ENCODE assay signal across 8 cellular contexts in the genomic region with DNA sequence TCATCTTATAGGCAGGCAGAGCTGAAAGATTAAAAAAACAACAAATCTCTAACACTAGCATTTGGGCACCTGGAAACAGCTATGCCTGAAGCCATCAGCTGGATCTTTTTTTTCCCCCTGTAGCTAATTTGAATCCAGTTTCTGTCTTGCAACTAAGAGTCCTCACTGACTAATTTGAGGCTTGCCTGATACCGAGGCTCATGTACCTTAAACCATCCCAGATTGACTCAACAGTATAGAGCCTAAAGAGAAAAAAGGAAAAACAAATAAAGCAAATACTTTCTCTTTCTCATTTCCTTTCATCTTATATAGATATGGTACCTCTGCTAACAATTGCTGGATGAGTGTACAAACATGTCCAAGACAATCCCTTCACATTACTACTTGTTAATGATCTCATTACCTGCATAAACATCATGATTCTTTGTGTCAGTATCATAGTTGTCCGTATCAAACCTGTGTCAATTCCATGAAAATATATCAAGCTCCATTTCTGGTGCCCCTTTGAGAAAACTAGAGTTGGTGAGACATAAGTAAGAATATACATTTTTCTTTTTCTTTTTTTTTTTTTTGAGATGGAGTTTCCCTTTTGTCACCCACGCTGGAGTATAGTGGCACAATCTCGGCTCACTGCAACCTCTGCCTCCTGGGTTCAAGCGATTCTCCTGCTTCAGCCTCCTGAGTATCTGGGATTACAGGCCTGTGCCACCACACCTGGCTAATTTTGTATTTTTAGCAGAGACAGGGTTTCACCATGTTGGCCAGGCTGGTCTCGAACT. TPM values are rescaled to one million over a fixed set of nuclear protein-coding genes. Genes with fewer than 3 reads are reported as not detected.
DNase-seq lines count a peak whose midpoint lies in the region; ATAC-seq, FAIRE-seq and TF ChIP-seq lines count a peak whose summit lies in the region.

No MANE protein-coding gene starts in this region.

- no peak for DNase-seq in activated B cell treated with CpG ODN at 0.5 μM for 24 hours
- peak in 1 of 2 donors; percentile 27 for DNase-seq in trophoblast cell
- DNase-seq in NCI-H524 (lab: John Stamatoyannopoulos, UW): no peak
- DNase-seq in H54 (ENCODE audit: insufficient read length, low spot score): no peak
- no peak for DNase-seq in substantia nigra (lab: John Stamatoyannopoulos, UW)

- WGBS in trophoblast cell (ENCODE audit: extremely low coverage, insufficient coverage, insufficient read length): no CpG with 5 or more reads among the region's 6 CpGs

- H4K12ac ChIP-seq in trophoblast cell (ENCODE audit: low read depth, low read length): no peak overlapping the region

- no peak overlapping the region for H3K18ac ChIP-seq in trophoblast cell (ENCODE audit: low read length)

- no peak for TF ChIP-seq POLR2A in H54 (IDR thresholded peaks at IDR 0.05; ENCODE audit: low read depth, low read length)

- H3K4me1 ChIP-seq in trophoblast cell (ENCODE audit: control insufficient read depth in 1 of 2, insufficient read depth in 2 of 2, low read length in 2 of 2): peaks cover 21 to 29% of the 10 kb centered on the region in 2 experiments

- H2BK5ac ChIP-seq in trophoblast cell (ENCODE audit: low read depth, low read length, poor library complexity): peak overlapping the region; percentile 91

- H2AFZ ChIP-seq in trophoblast cell (ENCODE audit: insufficient read depth, low read length, poor library complexity): no peak overlapping the region

- FAIRE-seq in H54 (lab: Jason Lieb, UNC): no peak

- H3K27me3 ChIP-seq in trophoblast cell (ENCODE audit: insufficient read depth, low read length): no peaks in the 10 kb centered on the region

- no peak overlapping the region for H3K4me3 Mint-ChIP-seq in activated B cell treated with CpG ODN at 0.5 μM for 24 hours

- no peaks in the 10 kb centered on the region for H3K9me3 Mint-ChIP-seq in activated B cell treated with CpG ODN at 0.5 μM for 24 hours

- H3K9me3 ChIP-seq in trophoblast cell (ENCODE audit: insufficient read depth, low read depth, low read length): no peaks in the 10 kb centered on the region

- no peak overlapping the region for H4K8ac ChIP-seq in trophoblast cell (ENCODE audit: low read depth, low read length)

- peak overlapping the region; percentile 41 for H3K27ac Mint-ChIP-seq in activated B cell treated with CpG ODN at 0.5 μM for 24 hours

- peak overlapping the region; percentile 83 for H3K14ac ChIP-seq in trophoblast cell (ENCODE audit: low read length)

- peak overlapping the region; percentile 92 for H4K91ac ChIP-seq in trophoblast cell (ENCODE audit: low read depth, low read length)

- H3K79me1 ChIP-seq in trophoblast cell (ENCODE audit: low read length): peaks cover 65% of the 10 kb centered on the region

- H3K23ac ChIP-seq in trophoblast cell (ENCODE audit: low read length): no peak overlapping the region

- peaks cover 7% of the 10 kb centered on the region for H3K79me2 ChIP-seq in trophoblast cell (ENCODE audit: control insufficient read depth, insufficient read depth, low read length, poor library complexity)

- H2BK120ac ChIP-seq in trophoblast cell (ENCODE audit: insufficient read depth, low read length, poor library complexity): peak overlapping the region; percentile 92

- no peak overlapping the region for H3K4me2 ChIP-seq in trophoblast cell (ENCODE audit: low read length)

- no peaks in the 10 kb centered on the region for H3K36me3 ChIP-seq in trophoblast cell (ENCODE audit: control insufficient read depth in 1 of 2, insufficient read depth in 2 of 2, low read length in 2 of 2)

- TF ChIP-seq CTCF in activated B cell treated with CpG ODN at 0.5 μM for 24 hours (IDR thresholded peaks at IDR 0.05): no peak

- H3K9ac ChIP-seq in trophoblast cell (ENCODE audit: low read length): no peak overlapping the region

- no peaks in the 10 kb centered on the region for H3K27me3 Mint-ChIP-seq in activated B cell treated with CpG ODN at 0.5 μM for 24 hours

- no peak overlapping the region for H3K4me3 ChIP-seq in trophoblast cell (ENCODE audit: low read depth, low read length)

- peak overlapping the region; percentile 77 for H2BK12ac ChIP-seq in trophoblast cell (ENCODE audit: low read length)

- no peak overlapping the region for H2AK5ac ChIP-seq in trophoblast cell (ENCODE audit: low read length)

- intact Hi-C loops in activated B cell treated with CpG ODN at 0.5 μM for 24 hours (cut with micrococcal nuclease): no loop called here

- peak; percentile 70 for ATAC-seq in GM19043 (IDR thresholded peaks at IDR 0.05; ENCODE audit: low read depth, unreplicated experiment)
- peak; percentile 79 for ATAC-seq in HG02840 (IDR thresholded peaks at IDR 0.05; ENCODE audit: low FRiP score, unreplicated experiment)
- no peak for ATAC-seq in activated B cell treated with CpG ODN at 0.5 μM for 24 hours (ENCODE audit: low read depth)
- ATAC-seq in GM19397 (IDR thresholded peaks at IDR 0.05; ENCODE audit: unreplicated experiment): no peak

- H3K4me1 Mint-ChIP-seq in activated B cell treated with CpG ODN at 0.5 μM for 24 hours: peaks cover 55% of the 10 kb centered on the region

- POLR2A ChIA-PET in activated B cell treated with CpG ODN at 0.5 μM for 24 hours (lab: Charles Lee): interaction anchor here (1.1 to 6.8 kb wide), 4 partner anchors 10 to 44 kb away, joined by 3 to 64 read pairs (median 16); a partner anchor contains a TSS

- H3K4ac ChIP-seq in trophoblast cell (ENCODE audit: low read depth, low read length): peak overlapping the region; percentile 51

- no peaks in the 10 kb centered on the region for H3K36me3 Mint-ChIP-seq in activated B cell treated with CpG ODN at 0.5 μM for 24 hours (ENCODE audit: low read depth)

- H3K27ac ChIP-seq in trophoblast cell (ENCODE audit: low read depth, low read length): peak overlapping the region; percentile 98
- no peak overlapping the region for H3K27ac ChIP-seq in substantia nigra (ENCODE audit: low read depth, low read length, poor library complexity, severe bottlenecking)

- CTCF ChIA-PET in activated B cell treated with CpG ODN at 0.5 μM for 24 hours (lab: Charles Lee): interaction anchor here (1.1 to 2.2 kb wide), 5 partner anchors 11 to 310 kb away, joined by 3 to 8 read pairs (median 5); a partner anchor contains a TSS

RNA-seq across cellular contexts. Expression of a gene that starts 43.1 kb away (rescaled TPM):
- total RNA-seq in activated B cell treated with CpG ODN at 0.5 μM for 24 hours: 41.5 and 43.9 TPM in 2 replicates
- 173 and 187 TPM in 2 replicates for polyA plus RNA-seq in trophoblast cell (2013)

Comparison
In these comparisons a context has a peak if more than half of its experiments do, and no peak if none do; other contexts are left out.
1. ATAC-seq: peak in GM19043 (single experiment) and HG02840 (single experiment); none in activated B cell treated with CpG ODN at 0.5 μM for 24 hours (single experiment) and GM19397 (single experiment).